Comparison of ENCODE assay signal across 9 cellular contexts in genomic region chr12:132248439-132249157, GRCh38.
DNase-seq lines count a peak whose midpoint lies in the region; FAIRE-seq and TF ChIP-seq lines count a peak whose summit lies in the region.
"Had no signal": no experiment of that assay in that cellular context is flagged by ENCODE, and none has a peak within 500 bp of the region (broad histone marks: within the 10 kb centered on the region; RNA-seq: fewer than 3 reads in every experiment).

No MANE protein-coding gene starts in this region.

- FAIRE-seq in D721Med (lab: Jason Lieb, UNC) = no peak

- H3K4me3 ChIP-seq in fibroblast of mammary gland (ENCODE audit: control insufficient read depth, low read depth, low read length) = no peak overlapping the region
- H3K4me3 ChIP-seq in skeletal muscle cell (ENCODE audit: low read depth, low read length) = no peak overlapping the region

- no peak for TF ChIP-seq CTCF in fibroblast of mammary gland (conservative IDR thresholded peaks at IDR 0.05; ENCODE audit: control insufficient read depth, insufficient read depth, low read depth, low read length)
- no peak for TF ChIP-seq CTCF in D721Med (IDR thresholded peaks at IDR 0.05; ENCODE audit: insufficient read depth, missing control alignments)

- DNase-seq in GM04504 (ENCODE audit: low read depth) (peak; percentile 10), MV-4-11 (lab: John Stamatoyannopoulos, UW) (peak; percentile 46), fibroblast of mammary gland (ENCODE audit: low read depth) (peak; percentile 82), skeletal muscle cell (ENCODE audit: low read depth) (peak; percentile 11), NCI-H2029 treated with DMSO at 0.1 percent for 48 hours (lab: John Stamatoyannopoulos, UW) (no peak), D721Med (ENCODE audit: insufficient read length, low spot score) (no peak)
- no peak for DNase-seq in stimulated activated CD4-positive, alpha-beta T cell treated with anti-CD3 and anti-CD28 coated beads, Interleukin-2, amount 100 ng/mL, for 24 hours
- DNase-seq: activated CD4-positive, alpha-beta T cell treated with anti-CD3 and anti-CD28 coated beads, Interleukin-2, amount 10 ng/mL, durations not matched to agents 24 days and 14 days; SHP77 treated with DMSO at 0.1 percent for 48 hours had no signal

Comparison
In these comparisons a context has a peak if more than half of its experiments do, and no peak if none do; other contexts are left out.
1. DNase-seq: peak in GM04504 (single experiment), MV-4-11 (single experiment), fibroblast of mammary gland (single experiment) and skeletal muscle cell (single experiment); none in NCI-H2029 treated with DMSO at 0.1 percent for 48 hours (single experiment), D721Med (single experiment) and stimulated activated CD4-positive, alpha-beta T cell treated with anti-CD3 and anti-CD28 coated beads, Interleukin-2, amount 100 ng/mL, for 24 hours (0 of 2).